Comparison of ENCODE assay signal across 8 cellular contexts in the genomic region with DNA sequence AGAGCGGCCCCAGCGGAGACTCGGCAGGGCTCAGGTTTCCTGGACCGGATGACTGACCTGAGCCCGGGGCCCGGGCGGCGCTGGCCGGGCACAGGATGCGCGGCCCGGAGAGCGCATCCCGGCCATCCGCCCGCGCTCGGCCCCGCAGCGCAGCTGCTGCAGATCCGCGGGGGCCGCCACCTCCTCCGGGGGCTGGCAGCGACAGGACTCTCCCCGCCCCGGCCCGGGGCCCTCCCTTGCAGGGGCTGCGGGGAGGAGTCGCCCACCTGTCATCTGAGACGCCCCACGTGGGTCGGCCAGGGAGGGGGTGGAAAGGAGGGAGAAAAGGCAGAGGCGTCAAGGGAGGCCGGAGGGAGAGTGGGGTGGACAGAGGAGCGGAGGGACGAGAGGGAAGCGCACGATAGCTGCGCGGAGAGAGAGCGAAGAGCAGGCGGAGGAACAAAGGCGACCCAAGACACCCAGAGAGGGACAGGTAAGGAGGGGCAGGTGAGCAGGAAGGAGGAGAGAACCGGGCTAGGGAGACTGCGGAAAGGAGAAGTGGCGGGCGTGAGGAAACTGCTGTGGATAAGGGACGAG. TPM values are rescaled to one million over a fixed set of nuclear protein-coding genes. Genes with fewer than 3 reads are reported as not detected.
DNase-seq lines count a peak whose midpoint lies in the region; ATAC-seq and TF ChIP-seq lines count a peak whose summit lies in the region.

No MANE protein-coding gene starts in this region.

- no peak for TF ChIP-seq CTCF in CD14-positive monocyte (IDR thresholded peaks at IDR 0.05)

- no peaks in the 10 kb centered on the region for H3K9me3 ChIP-seq in mucosa of stomach (ENCODE audit: control insufficient read depth, low read length)

- TF ChIP-seq POLR2A in erythroblast (IDR thresholded peaks at IDR 0.05; ENCODE audit: low read length), result no peak

- H3K9ac ChIP-seq in mucosa of stomach (ENCODE audit: low read length), result peak overlapping the region; percentile 99

- peaks cover 15% of the 10 kb centered on the region for H3K4me1 ChIP-seq in mucosa of stomach (ENCODE audit: control insufficient read depth, insufficient read depth, low read length)

- peak overlapping the region; percentile 98 to 99 for H3K4me3 Mint-ChIP-seq in CD14-positive monocyte

- H3K36me3 Mint-ChIP-seq in CD14-positive monocyte, result peaks cover 19 to 26% of the 10 kb centered on the region in 2 donors

- peak; percentile 55 for DNase-seq in CD14-positive monocyte (ENCODE audit: low spot score)
- peak; percentile 95 for DNase-seq in NCI-H69 (lab: John Stamatoyannopoulos, UW)
- DNase-seq in activated CD8-positive, alpha-beta memory T cell treated with anti-CD3 and anti-CD28 coated beads, Interleukin-2, amount 50 U/mL, for 4 hours, result peak; percentile 82
- peak; percentile 68 to 75 for DNase-seq in erythroblast (lab: John Stamatoyannopoulos, UW)
- DNase-seq in stimulated activated CD8-positive, alpha-beta memory T cell treated with anti-CD3 and anti-CD28 coated beads, Interleukin-7, amount 100 ng/mL, for 4 hours (ENCODE audit: low read depth in 2 of 2), result peak; percentile 68 to 78

- H3K27ac Mint-ChIP-seq in CD14-positive monocyte, result peak overlapping the region; percentile 97 to 100 (median 100)

- peak; percentile 37 for ATAC-seq in GM19043 (IDR thresholded peaks at IDR 0.05; ENCODE audit: low read depth, unreplicated experiment)
- ATAC-seq in HG03354 (IDR thresholded peaks at IDR 0.05; ENCODE audit: poor library complexity, severe bottlenecking, unreplicated experiment), result peak; percentile 46

- no peaks in the 10 kb centered on the region for H3K27me3 ChIP-seq in mucosa of stomach (ENCODE audit: control insufficient read depth, insufficient read depth, low read length)

- peaks cover 66% of the 10 kb centered on the region for H3K4me1 Mint-ChIP-seq in CD14-positive monocyte

- H3K4me3 ChIP-seq in mucosa of stomach (ENCODE audit: low read length), result peak overlapping the region; percentile 98

- no peaks in the 10 kb centered on the region for H3K36me3 ChIP-seq in mucosa of stomach (ENCODE audit: control insufficient read depth, insufficient read depth, low read length)

- peaks cover 0 to 3% (median 0%) of the 10 kb centered on the region in 7 donors for H3K9me3 Mint-ChIP-seq in CD14-positive monocyte

- peaks cover 0 to 5% (median 0%) of the 10 kb centered on the region in 3 donors for H3K27me3 Mint-ChIP-seq in CD14-positive monocyte (ENCODE audit: low read depth in 3 of 3)

- intact Hi-C loops in CD14-positive monocyte (cut with micrococcal nuclease), result loop anchor here (2.0 to 10.0 kb wide), 4 partner anchors 49 to 733 kb away; partner anchors contain the start of gene FAM20A (in 1 of the 2)

RNA-seq across cellular contexts. Expression of gene PRKAR1A, which starts 0.5 kb away (rescaled TPM):
- polyA plus RNA-seq in CD14-positive monocyte, result 100 to 1,000 TPM; 300 to 436 TPM

RNA-seq across cellular contexts. Expression of gene WIPI1, which starts 54.5 kb away (rescaled TPM):
- polyA plus RNA-seq in CD14-positive monocyte, result 10 to 100 TPM; 19.9 to 22.1 TPM

Comparison
In these comparisons a context has a peak if more than half of its experiments do, and no peak if none do; other contexts are left out.
1. Peak in every context shown above with its lines: DNase-seq, ATAC-seq and H3K4me3 ChIP-seq.